Comparison of ENCODE assay signal across 8 cellular contexts in the genomic region with DNA sequence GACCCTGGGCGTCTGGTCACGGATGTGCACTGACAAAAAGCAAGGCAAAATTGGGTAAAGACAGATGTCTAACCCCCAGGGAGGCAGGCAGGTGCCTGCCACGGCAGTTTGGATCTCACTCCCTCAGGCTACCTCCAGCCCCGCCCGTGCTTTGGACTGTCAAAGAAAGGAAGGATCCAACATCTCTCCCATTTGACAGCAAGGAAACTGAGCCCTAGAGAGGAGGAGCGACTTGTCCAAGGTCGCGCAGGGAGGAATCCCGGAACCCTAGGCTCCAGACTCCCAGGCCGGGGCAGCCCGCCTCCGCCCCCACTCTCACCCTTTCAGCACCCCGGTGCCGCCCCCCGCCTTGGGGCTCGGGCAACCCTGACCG. TPM values are rescaled to one million over a fixed set of nuclear protein-coding genes. Genes with fewer than 3 reads are reported as not detected.
DNase-seq lines count a peak whose midpoint lies in the region; ATAC-seq and TF ChIP-seq lines count a peak whose summit lies in the region.

No MANE protein-coding gene starts in this region.

- H3K27me3 Mint-ChIP-seq in progenitor cell of endocrine pancreas, result no peaks in the 10 kb centered on the region

- H3K4me1 Mint-ChIP-seq in progenitor cell of endocrine pancreas (ENCODE audit: low read depth), result peaks cover 11% of the 10 kb centered on the region

- H3K9me3 ChIP-seq in SJSA1 (replicated peaks), result no peaks in the 10 kb centered on the region

- no peaks in the 10 kb centered on the region for H3K27me3 ChIP-seq in SJSA1 (replicated peaks)

- H3K4me1 ChIP-seq in SJSA1 (replicated peaks), result peaks cover 17% of the 10 kb centered on the region

- peak overlapping the region; percentile 81 for H3K4me3 Mint-ChIP-seq in progenitor cell of endocrine pancreas (ENCODE audit: low read depth)

- ATAC-seq in GM19324 (IDR thresholded peaks at IDR 0.05; ENCODE audit: low FRiP score, unreplicated experiment) (peak; percentile 52), HG03196 (IDR thresholded peaks at IDR 0.05; ENCODE audit: unreplicated experiment) (peak; percentile 40)

- H3K36me3 ChIP-seq in SJSA1, result 0 out of 2 replicates have a peak, but pooled peaks cover 7% of the 10 kb centered on the region

- peak overlapping the region; percentile 69 for H3K27ac ChIP-seq in SJSA1

- TF ChIP-seq CTCF in fibroblast of the aortic adventitia (IDR thresholded peaks at IDR 0.05; ENCODE audit: insufficient read depth, low read length) (no peak), progenitor cell of endocrine pancreas (IDR thresholded peaks at IDR 0.05; ENCODE audit: unreplicated experiment) (no peak), GM10266 (IDR thresholded peaks at IDR 0.05; ENCODE audit: control insufficient read depth, insufficient read depth, low read depth, missing control alignments) (no peak)

- DNase-seq in COR-L47 (lab: John Stamatoyannopoulos, UW), result peak; percentile 76
- DNase-seq in SJSA1 (ENCODE audit: low read depth in 1 of 2, low spot score in 2 of 2), result no peak
- DNase-seq in fibroblast of the aortic adventitia (ENCODE audit: low read depth), result no peak
- DNase-seq in progenitor cell of endocrine pancreas (ENCODE audit: low spot score, unreplicated experiment), result no peak
- DNase-seq in NCI-H1694 treated with DMSO at 0.1 percent for 48 hours (lab: John Stamatoyannopoulos, UW), result no peak
- DNase-seq in GM10266 (ENCODE audit: extremely low spot score), result no peak

- peak overlapping the region; percentile 95 for H3K27ac Mint-ChIP-seq in progenitor cell of endocrine pancreas

- H3K9me3 Mint-ChIP-seq in progenitor cell of endocrine pancreas (ENCODE audit: low read depth), result no peaks in the 10 kb centered on the region

- H3K36me3 Mint-ChIP-seq in progenitor cell of endocrine pancreas (ENCODE audit: insufficient read depth), result peaks cover 3% of the 10 kb centered on the region

- H3K4me3 ChIP-seq in SJSA1 (peak overlapping the region; percentile 64), fibroblast of the aortic adventitia (ENCODE audit: low read depth, low read length) (peak overlapping the region; percentile 81)

RNA-seq across cellular contexts. Expression of gene GOLGA1, which starts 0.4 kb away (rescaled TPM):
- total RNA-seq in SJSA1 (2014; rRNA removed; shearing (Covaris generic)), result 7.6 and 8.5 TPM in 2 replicates
- total RNA-seq in fibroblast of the aortic adventitia (ENCODE audit: low replicate concordance), result 13.9 and 53.1 TPM in 2 replicates
- 19.4 and 20.9 TPM in 2 replicates for total RNA-seq in progenitor cell of endocrine pancreas
